In genomic region chr20:36063916-36064660, GRCh38 we compare ENCODE assay signal across 2 cellular contexts.
TF ChIP-seq lines count a peak whose summit lies in the region.

No MANE protein-coding gene starts in this region.

TF ChIP-seq in H1, 55 proteins besides CTCF, POLR2A, EP300 and RAD21 (continued from another document):
- TF ChIP-seq E2F6 (IDR thresholded peaks at IDR 0.05) (peak; percentile 83), RNF2 (IDR thresholded peaks at IDR 0.05; ENCODE audit: borderline replicate concordance, low read depth, low read length, missing control alignments, poor library complexity, severe bottlenecking) (no peak), SUZ12 (IDR thresholded peaks at IDR 0.05; ENCODE audit: low read length) (no peak), TEAD4 (IDR thresholded peaks at IDR 0.05; ENCODE audit: low read depth, low read length) (no peak), ATF3 (IDR thresholded peaks at IDR 0.05; ENCODE audit: insufficient read depth, low read depth, low read length) (no peak)

TF ChIP-seq in neural cell, 6 proteins besides CTCF, POLR2A, EP300 and RAD21 (continued from another document):
- TF ChIP-seq REST (IDR thresholded peaks at IDR 0.05; ENCODE audit: borderline replicate concordance) (no peak), TAF1 (IDR thresholded peaks at IDR 0.05; ENCODE audit: low read depth) (peak; percentile 23)
